ENCODE assay signal across 24 cellular contexts in genomic region chr11:103349595-103349994, GRCh38.
"Had no signal": no experiment of that assay in that cellular context is flagged by ENCODE, and none has a peak within 500 bp of the region (broad histone marks: within the 10 kb centered on the region; RNA-seq: fewer than 3 reads in every experiment).

No MANE protein-coding gene starts in this region.

- DNase-seq: stimulated activated CD4-positive, alpha-beta T cell treated with anti-CD3 and anti-CD28 coated beads, Interleukin-2, amount 100 ng/mL, for 48 hours; stimulated activated CD4-positive, alpha-beta T cell treated with anti-CD3 and anti-CD28 coated beads, Interleukin-4, amount 100 ng/mL, for 1 hour; stimulated activated CD4-positive, alpha-beta T cell treated with anti-CD3 and anti-CD28 coated beads, Interleukin-4, amount 100 ng/mL, for 24 hours; stimulated activated CD4-positive, alpha-beta T cell treated with anti-CD3 and anti-CD28 coated beads, Interleukin-4, amount 100 ng/mL, for 4 hours; stimulated activated CD8-positive, alpha-beta memory T cell treated with anti-CD3 and anti-CD28 coated beads, Interleukin-4, amount 100 ng/mL, for 48 hours; stimulated activated naive B cell treated with anti-CD40 and anti-IgM and Interleukin-4, amounts not matched to agents 10 μg/mL and 1 μg/mL and 100 μg/mL, for 72 hours; stimulated activated naive CD4-positive, alpha-beta T cell; stimulated activated naive CD4-positive, alpha-beta T cell treated with Interleukin-2 at 50 U/mL for 16 hours; stimulated activated naive CD8-positive, alpha-beta T cell treated with anti-CD3 and anti-CD28 coated beads, Interleukin-15, amount 100 ng/mL, for 72 hours; stimulated activated naive CD8-positive, alpha-beta T cell treated with anti-CD3 and anti-CD28 coated beads, Interleukin-15, Interleukin-2, amounts not matched to agents 100 U/mL and 50 U/mL, for 24 hours; stomach; substantia nigra; testis; thyroid gland; tibial artery; transverse colon; trophoblast cell; upper lobe of left lung; upper lobe of right lung; uterus had no signal

- H3K36me3 ChIP-seq: stomach, suprapubic skin, thoracic aorta, thyroid gland, tibial artery, transverse colon, upper lobe of left lung, upper lobe of right lung, uterus, vagina had no signal

- H3K27ac ChIP-seq: stomach, suprapubic skin, testis, thoracic aorta, thyroid gland, tibial artery, tibial nerve, transverse colon, upper lobe of left lung, upper lobe of right lung, uterus, vagina had no signal

- H3K27me3 ChIP-seq: stomach, suprapubic skin, testis, thyroid gland, tibial artery, tibial nerve, transverse colon, upper lobe of left lung, upper lobe of right lung, uterus, vagina had no signal

- H3K4me3 ChIP-seq: stomach, suprapubic skin, testis, thoracic aorta, thyroid gland, tibial artery, tibial nerve, transverse colon, upper lobe of left lung, upper lobe of right lung, uterus, vagina had no signal

- H3K9me3 ChIP-seq: stomach, suprapubic skin, testis, thoracic aorta, thyroid gland, tibial artery, transverse colon, upper lobe of left lung, upper lobe of right lung, uterus, vagina had no signal
